ENCODE assay signal across 8 cellular contexts in genomic region chr9:35079426-35080341, GRCh38. TPM values are rescaled to one million over a fixed set of nuclear protein-coding genes. Genes with fewer than 3 reads are reported as not detected.
A peak's percentile ranks its signal among the peaks of the same experiment; 100 is the strongest.
DNase-seq lines count a peak whose midpoint lies in the region; ATAC-seq, FAIRE-seq and TF ChIP-seq lines count a peak whose summit lies in the region.

FANCG (minus strand) TSS chr9:35079942; CDS start chr9:35079524, 418 bp downstream.

- BruUV-seq in A673 (replicated peaks; lab: Mats Ljungman, UMichigan): no TSS peak

- H3K36me3 ChIP-seq in A673 (ENCODE audit: insufficient read depth, low read length, poor library complexity, severe bottlenecking) (peaks cover 27% of the 10 kb centered on the region), WERI-Rb-1 (peaks cover 35% of the 10 kb centered on the region), bronchial epithelial cell (ENCODE audit: control insufficient read depth, insufficient read depth, low read length) (peaks cover 2% of the 10 kb centered on the region), smooth muscle cell (ENCODE audit: low read depth) (no peaks in the 10 kb centered on the region)

- peaks cover 10% of the 10 kb centered on the region for H3F3A ChIP-seq in smooth muscle cell (ENCODE audit: low read depth)

- H3K9me3 ChIP-seq in A673 (ENCODE audit: low read depth, low read length, poor library complexity, severe bottlenecking) (no peaks in the 10 kb centered on the region), WERI-Rb-1 (ENCODE audit: severe bottlenecking) (no peaks in the 10 kb centered on the region), smooth muscle cell (replicated peaks; ENCODE audit: low read depth) (no peaks in the 10 kb centered on the region)

- peaks cover 13% of the 10 kb centered on the region for H3K4me1 ChIP-seq in A673 (ENCODE audit: insufficient read depth, low read length, poor library complexity, severe bottlenecking)
- peaks cover 12% of the 10 kb centered on the region for H3K4me1 ChIP-seq in smooth muscle cell (ENCODE audit: low read depth)

- H3K4me3 ChIP-seq in A673 (ENCODE audit: low read depth, low read length, poor library complexity, severe bottlenecking): peak within 1 kb of the TSS; percentile 76
- H3K4me3 ChIP-seq in WERI-Rb-1 (ENCODE audit: low read depth, low read length): peak within 1 kb of the TSS; percentile 79
- H3K4me3 ChIP-seq in bronchial epithelial cell (ENCODE audit: low read depth, low read length): peak within 1 kb of the TSS; percentile 77
- H3K4me3 ChIP-seq in smooth muscle cell: peak within 1 kb of the TSS; percentile 74

- peaks cover 25% of the 10 kb centered on the region for H3K79me2 ChIP-seq in smooth muscle cell (ENCODE audit: low read depth)

- CTCF ChIA-PET in A673 (lab: Charles Lee): interaction anchor here (1.0 to 1.6 kb wide), 4 partner anchors 17 to 474 kb away, joined by 3 to 6 read pairs (median 3); partner anchors contain the start of gene PIGO

- H3K4me2 ChIP-seq in smooth muscle cell: peak within 1 kb of the TSS; percentile 90

- FAIRE-seq in bronchial epithelial cell (lab: Jason Lieb, UNC): no peak

- ATAC-seq in GM18861 (IDR thresholded peaks at IDR 0.05; ENCODE audit: unreplicated experiment) (peak; percentile 85), HG03097 (IDR thresholded peaks at IDR 0.05; ENCODE audit: low FRiP score, unreplicated experiment) (peak; percentile 75)

- H2AFZ ChIP-seq in smooth muscle cell (ENCODE audit: low read depth): peak within 1 kb of the TSS; percentile 85

- 1% methylated on average over 64 of the region's 67 CpGs for WGBS in smooth muscle cell (ENCODE audit: low lambda C conversion rate)

- DNase-seq in A673 (ENCODE audit: low spot score) (peak; percentile 97), NCI-H2171 treated with DMSO at 0.1 percent for 48 hours (lab: John Stamatoyannopoulos, UW) (peak; percentile 87), WERI-Rb-1 (peak; percentile 94), bronchial epithelial cell (ENCODE audit: low read depth) (peak; percentile 88), iPS-NIHi7 (ENCODE audit: extremely low spot score) (peak; percentile 94), smooth muscle cell (lab: John Stamatoyannopoulos, UW; ENCODE audit: unreplicated experiment) (peak; percentile 91)

- POLR2A ChIA-PET in A673 (lab: Charles Lee; ENCODE audit: low non-redundant PET): interaction anchor here (1.1 kb wide), 1 partner anchor 8 kb away, joined by 4 read pairs; no protein-coding TSS in a partner anchor

- intact Hi-C loops in A673 (cut with micrococcal nuclease; ENCODE audit: unreplicated experiment): no loop called here

- H3K27me3 ChIP-seq in A673 (replicated peaks; ENCODE audit: insufficient read depth, low read depth, low read length, poor library complexity): no peaks in the 10 kb centered on the region
- H3K27me3 ChIP-seq in WERI-Rb-1 (ENCODE audit: insufficient read depth, low read depth, severe bottlenecking): no peaks in the 10 kb centered on the region
- H3K27me3 ChIP-seq in bronchial epithelial cell (ENCODE audit: control insufficient read depth, insufficient read depth, low read length): no peaks in the 10 kb centered on the region
- H3K27me3 ChIP-seq in smooth muscle cell (ENCODE audit: low read depth): no peaks in the 10 kb centered on the region

- peak within 1 kb of the TSS; percentile 53 for H3K9ac ChIP-seq in smooth muscle cell (ENCODE audit: low read depth)

- no peak for TF ChIP-seq CTCF in A673 (conservative IDR thresholded peaks at IDR 0.05; ENCODE audit: low read depth, low read length)
- TF ChIP-seq CTCF in WERI-Rb-1 (IDR thresholded peaks at IDR 0.05; ENCODE audit: low read depth, low read length): no peak
- peak; percentile 13 for TF ChIP-seq CTCF in bronchial epithelial cell (IDR thresholded peaks at IDR 0.05; ENCODE audit: insufficient read depth, low read length, severe bottlenecking)
- no peak for TF ChIP-seq CTCF in smooth muscle cell (IDR thresholded peaks at IDR 0.05; ENCODE audit: borderline replicate concordance, insufficient read depth, poor library complexity, severe bottlenecking)

- peak within 1 kb of the TSS; percentile 89 for H3K27ac ChIP-seq in A673 (ENCODE audit: low read depth, low read length, poor library complexity, severe bottlenecking)
- peak within 1 kb of the TSS; percentile 98 for H3K27ac ChIP-seq in WERI-Rb-1
- H3K27ac ChIP-seq in smooth muscle cell (ENCODE audit: low read depth): peak within 1 kb of the TSS; percentile 28

- H4K20me1 ChIP-seq in smooth muscle cell (ENCODE audit: low read depth): no peaks in the 10 kb centered on the region

RNA-seq across cellular contexts. Expression of gene FANCG, which starts in this region (rescaled TPM):
- total RNA-seq in A673 (2021) (104 and 110 TPM in 2 replicates), bronchial epithelial cell (7.6 and 9.7 TPM in 2 replicates), smooth muscle cell (13.0 and 22.9 TPM in 2 replicates)
- polyA plus RNA-seq in smooth muscle cell: 19.0 and 21.9 TPM in 2 replicates

Comparison
In these comparisons a context has a peak if more than half of its experiments do, and no peak if none do; other contexts are left out.
1. Peak in every context shown above with its lines: DNase-seq, ATAC-seq, H3K4me3 ChIP-seq and H3K27ac ChIP-seq.
2. H3K27ac ChIP-seq: peak in every context shown above with its lines; median percentile 98 in WERI-Rb-1; 89 in A673; 28 in smooth muscle cell.